ENCODE assay signal across 1 cellular context in genomic region chr12:56317675-56318074, GRCh38.
TF ChIP-seq lines count a peak whose summit lies in the region.

No MANE protein-coding gene starts in this region.

TF ChIP-seq in GM23338, 12 proteins besides CTCF, POLR2A, EP300 and RAD21:
- TF ChIP-seq ZNF114 (CRISPR knock-in tag; IDR thresholded peaks at IDR 0.05), result no peak
